Comparison of ENCODE assay signal across 20 cellular contexts in the genomic region with DNA sequence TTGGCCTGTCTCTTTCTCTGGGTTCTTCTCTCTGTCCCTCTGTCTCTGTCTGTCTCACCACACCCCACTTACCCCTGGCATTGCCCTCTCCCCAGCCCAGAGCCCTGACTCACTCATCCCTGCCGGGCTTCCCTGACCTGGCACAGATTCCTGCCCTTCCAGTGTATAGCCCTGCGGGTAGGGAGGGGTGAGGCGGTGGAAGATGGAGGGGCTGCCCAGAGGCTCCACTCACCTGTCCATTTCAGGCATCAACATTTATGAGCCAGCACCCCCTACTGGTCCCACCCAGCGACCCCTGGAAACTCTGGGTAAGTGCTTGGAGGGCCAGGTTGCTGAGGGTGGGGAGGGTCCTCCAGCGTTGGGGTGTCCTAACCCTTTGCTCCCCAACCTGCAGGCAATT. TPM values are rescaled to one million over a fixed set of nuclear protein-coding genes. Genes with fewer than 3 reads are reported as not detected.
DNase-seq lines count a peak whose midpoint lies in the region; ATAC-seq, FAIRE-seq and TF ChIP-seq lines count a peak whose summit lies in the region.
"Had no signal": no experiment of that assay in that cellular context is flagged by ENCODE, and none has a peak within 500 bp of the region (broad histone marks: within the 10 kb centered on the region; RNA-seq: fewer than 3 reads in every experiment).

No MANE protein-coding gene starts in this region.

- no peaks in the 10 kb centered on the region for H3K9me3 Mint-ChIP-seq in CD8-positive, alpha-beta memory T cell
- H3K9me3 Mint-ChIP-seq in H9 (no peaks in the 10 kb centered on the region; a peak in 1 of 5 replicates), mesothelial cell of epicardium (no peaks in the 10 kb centered on the region)
- H3K9me3 Mint-ChIP-seq: neural crest cell had no signal

- H3T11ph ChIP-seq in H9 (ENCODE audit: low read length): no peak overlapping the region

- peak; percentile 42 for TF ChIP-seq CTCF in H9 (conservative IDR thresholded peaks at IDR 0.05)
- TF ChIP-seq CTCF in K562 (IDR thresholded peaks at IDR 0.05 in 2 of 3, conservative IDR thresholded peaks at IDR 0.05 in 1 of 3; ENCODE audit: insufficient read depth in 2 of 3, low read depth in 1 of 3, low read length in 3 of 3): peak in 2 of 3 experiments; percentile 14 to 17; a peak in 1 of 6 replicates
- no peak for TF ChIP-seq CTCF in mesothelial cell of epicardium (IDR thresholded peaks at IDR 0.05; ENCODE audit: unreplicated experiment)
- TF ChIP-seq CTCF in Peyer's patch (IDR thresholded peaks at IDR 0.05): no peak

- no peak overlapping the region for H2BK12ac ChIP-seq in H9 (ENCODE audit: insufficient read length, low read depth, low read length)

- H3K18ac ChIP-seq in H9 (ENCODE audit: insufficient read length, low read depth, low read length): no peak overlapping the region

- H3K27me3 Mint-ChIP-seq in CD8-positive, alpha-beta memory T cell: peaks cover 51 to 77% of the 10 kb centered on the region in 2 donors
- peaks cover 78% of the 10 kb centered on the region for H3K27me3 Mint-ChIP-seq in H9 (ENCODE audit: low read depth)
- peaks cover 43% of the 10 kb centered on the region for H3K27me3 Mint-ChIP-seq in mesothelial cell of epicardium (ENCODE audit: low read depth)

- peaks cover 24 to 26% (median 24%) of the 10 kb centered on the region in 3 donors for H3K4me1 Mint-ChIP-seq in CD8-positive, alpha-beta memory T cell
- peaks cover 14 to 39% of the 10 kb centered on the region in 2 experiments for H3K4me1 Mint-ChIP-seq in H9
- H3K4me1 Mint-ChIP-seq in mesothelial cell of epicardium: peaks cover 30% of the 10 kb centered on the region

- H3K27me3 ChIP-seq in CD8-positive, alpha-beta memory T cell (ENCODE audit: insufficient read depth, low read length, poor library complexity, severe bottlenecking): peaks cover 34% of the 10 kb centered on the region
- peaks cover 7% of the 10 kb centered on the region; the same call in 1 of the 2 replicates for H3K27me3 ChIP-seq in H9 (ENCODE audit: insufficient read depth, low read length)
- peaks cover 3 to 27% of the 10 kb centered on the region in 2 experiments; a peak in 2 of 5 replicates for H3K27me3 ChIP-seq in K562 (ENCODE audit: control insufficient read depth in 2 of 2, insufficient read depth in 2 of 2, low read length in 2 of 2)
- H3K27me3 ChIP-seq in Peyer's patch: peaks cover 0 to 29% of the 10 kb centered on the region in 2 donors

- H3K9me3 ChIP-seq in CD8-positive, alpha-beta memory T cell (ENCODE audit: low read length): no peaks in the 10 kb centered on the region
- H3K9me3 ChIP-seq in H9 (ENCODE audit: control insufficient read depth, low read depth, low read length) (no peaks in the 10 kb centered on the region), K562 (replicated peaks; ENCODE audit: control insufficient read depth, insufficient read depth, low read depth, low read length) (no peaks in the 10 kb centered on the region), Peyer's patch (no peaks in the 10 kb centered on the region)
- H3K9me3 ChIP-seq: lower lobe of right lung, transverse colon had no signal

- no peak overlapping the region for H3K56ac ChIP-seq in H9 (ENCODE audit: insufficient read length, low read depth, low read length)

- no peak for DNase-seq in CD8-positive, alpha-beta memory T cell
- no peak for DNase-seq in H9
- DNase-seq in K562 (ENCODE audit: extremely low read depth in 1 of 4, low spot score in 3 of 4): no peak
- DNase-seq in mesothelial cell of epicardium (ENCODE audit: low spot score in 2 of 2, unreplicated experiment in 2 of 2): no peak
- DNase-seq in Peyer's patch: no peak
- DNase-seq: dorsolateral prefrontal cortex; foreskin melanocyte; GM23248; lower lobe of right lung; NCI-H1105; NCI-H2171 treated with DMSO at 0.1 percent for 48 hours; stimulated activated CD4-positive, alpha-beta T cell treated with anti-CD3 and anti-CD28 coated beads, Interleukin-4, amount 100 ng/mL, for 1 hour; transverse colon had no signal

- H2BK15ac ChIP-seq in H9 (ENCODE audit: low read depth, low read length): no peak overlapping the region

- no peaks in the 10 kb centered on the region for H3K36me3 ChIP-seq in CD8-positive, alpha-beta memory T cell (ENCODE audit: insufficient read depth, low read length)
- H3K36me3 ChIP-seq in K562 (ENCODE audit: control insufficient read depth, insufficient read depth, low read length) (no peaks in the 10 kb centered on the region), Peyer's patch (no peaks in the 10 kb centered on the region)
- H3K36me3 ChIP-seq: lower lobe of right lung, transverse colon had no signal

- no peak overlapping the region for H3K27ac ChIP-seq in CD8-positive, alpha-beta memory T cell (ENCODE audit: low read depth, low read length)
- H3K27ac ChIP-seq in H9 (ENCODE audit: insufficient read length, low read depth, low read length): no peak overlapping the region
- H3K27ac ChIP-seq in K562 (ENCODE audit: extremely low read depth, low read depth, low read length): no peak overlapping the region
- H3K27ac ChIP-seq in Peyer's patch: no peak overlapping the region
- H3K27ac ChIP-seq: dorsolateral prefrontal cortex, GM23248, lower lobe of right lung, transverse colon had no signal

- POLR2A ChIA-PET in CD8-positive, alpha-beta memory T cell (lab: Charles Lee): no interaction called here
- POLR2A ChIA-PET in K562 (lab: Yijun Ruan, JAX): interaction anchor here (0.6 kb wide), 1 partner anchor 363 kb away, joined by 4 read pairs; no protein-coding TSS in a partner anchor

- peaks cover 19% of the 10 kb centered on the region for H3K4me1 ChIP-seq in CD8-positive, alpha-beta memory T cell (ENCODE audit: insufficient read depth, low read length)
- H3K4me1 ChIP-seq in H9 (ENCODE audit: insufficient read depth, low read length) (no peaks in the 10 kb centered on the region), K562 (replicated peaks in 1 of 2; ENCODE audit: control insufficient read depth in 2 of 2, insufficient read depth in 2 of 2, low read length in 2 of 2) (peaks cover 5 to 53% of the 10 kb centered on the region in 2 experiments; a peak in 3 of 5 replicates), Peyer's patch (peaks cover 0 to 19% (median 0%) of the 10 kb centered on the region in 4 donors)

- no peak overlapping the region for H2BK120ac ChIP-seq in H9 (ENCODE audit: low read depth, low read length, poor library complexity, severe bottlenecking)

- no peak overlapping the region for H4K8ac ChIP-seq in H9 (replicated peaks; ENCODE audit: insufficient read length, low read depth, low read length)

- H4K20me1 ChIP-seq in H9 (ENCODE audit: control insufficient read depth, insufficient read depth, insufficient read length) (no peaks in the 10 kb centered on the region), K562 (replicated peaks; ENCODE audit: control insufficient read depth, insufficient read depth, low read length) (0 out of 2 replicates have a peak, but pooled peaks cover 4% of the 10 kb centered on the region)

- no peak overlapping the region for H2AFZ ChIP-seq in H9 (ENCODE audit: low read length)
- no peak overlapping the region for H2AFZ ChIP-seq in K562 (ENCODE audit: low read depth, low read length)
- H2AFZ ChIP-seq: GM23248 had no signal

- H3K4ac ChIP-seq in H9 (ENCODE audit: low read depth, low read length): no peak overlapping the region

- intact Hi-C loops in K562 (cut with micrococcal nuclease): no loop called here

- H3K4me2 ChIP-seq in H9 (ENCODE audit: insufficient read depth, insufficient read length, low read length) (no peak overlapping the region), K562 (ENCODE audit: insufficient read depth, low read length) (no peak overlapping the region)

- FAIRE-seq in K562 (lab: Jason Lieb, UNC): no peak
- FAIRE-seq: TTC549 had no signal

- H3K4me3 ChIP-seq in CD8-positive, alpha-beta memory T cell (ENCODE audit: low read length): no peak overlapping the region
- H3K4me3 ChIP-seq in K562 (no peak overlapping the region), Peyer's patch (no peak overlapping the region)
- H3K4me3 ChIP-seq: GM23248, lower lobe of right lung had no signal

- H3K79me2 ChIP-seq in H9 (ENCODE audit: insufficient read depth, low read length) (no peaks in the 10 kb centered on the region), K562 (ENCODE audit: control insufficient read depth, insufficient read depth, low read length) (no peaks in the 10 kb centered on the region)

- TF ChIP-seq POLR2A in K562 (conservative IDR thresholded peaks at IDR 0.05) (no peak), Peyer's patch (IDR thresholded peaks at IDR 0.05) (no peak)

- no peak overlapping the region for H3K23ac ChIP-seq in H9 (ENCODE audit: insufficient read length, low read depth, low read length)

- H3K9me1 ChIP-seq in K562 (ENCODE audit: control insufficient read depth, insufficient read depth, low read length): no peaks in the 10 kb centered on the region

- peak overlapping the region in 4 of 7 donors; percentile 18 to 68 (median 46) for H3K4me3 Mint-ChIP-seq in CD8-positive, alpha-beta memory T cell
- H3K4me3 Mint-ChIP-seq in H9 (peak overlapping the region; percentile 41 to 74; a peak in 4 of 5 replicates), mesothelial cell of epicardium (peak overlapping the region; percentile 54)
- H3K4me3 Mint-ChIP-seq: neural crest cell had no signal

- H3K27ac Mint-ChIP-seq in CD8-positive, alpha-beta memory T cell: no peak overlapping the region
- H3K27ac Mint-ChIP-seq in H9 (no peak overlapping the region), mesothelial cell of epicardium (no peak overlapping the region)

- in situ Hi-C loops in K562 (cut with MboI): loop anchor here (5.0 kb wide), 1 partner anchor 231 kb away; no protein-coding TSS in a partner anchor

- CTCF ChIA-PET in CD8-positive, alpha-beta memory T cell (lab: Charles Lee): no interaction called here
- CTCF ChIA-PET in K562 (lab: Yijun Ruan, JAX; ENCODE audit: low intra/inter-chr PET ratio): interaction anchor here (0.6 kb wide), 1 partner anchor 228 kb away, joined by 3 read pairs; no protein-coding TSS in a partner anchor

- WGBS in H9 (ENCODE audit: extremely low coverage, insufficient read length, low lambda C conversion rate): no CpG with 5 or more reads among the region's 5 CpGs
- 40% methylated on average over 5 of the region's 5 CpGs for WGBS in K562 (ENCODE audit: insufficient coverage, low coverage, missing lambda C conversion rate)

- BruUV-seq in K562 (replicated peaks; lab: Mats Ljungman, UMichigan): no TSS peak

- ATAC-seq in K562: no peak
- no peak for ATAC-seq in activated CD4-positive, CD25-positive, alpha-beta regulatory T cell treated with anti-CD3 and anti-CD28 coated beads, Interleukin-2, amount 50 U/mL, for 24 hours
- ATAC-seq in HG03196 (IDR thresholded peaks at IDR 0.05; ENCODE audit: unreplicated experiment): no peak
- ATAC-seq in HG02973 (IDR thresholded peaks at IDR 0.05; ENCODE audit: unreplicated experiment): no peak
- ATAC-seq: lower lobe of right lung had no signal

- H4K5ac ChIP-seq in H9 (ENCODE audit: insufficient read length, low read depth, low read length): no peak overlapping the region

- no peak for TF ChIP-seq EP300 in K562 (IDR thresholded peaks at IDR 0.05; ENCODE audit: low read length)

- no peak overlapping the region for H3K14ac ChIP-seq in H9 (ENCODE audit: insufficient read depth, low read length)

- peaks cover 0 to 4% (median 1%) of the 10 kb centered on the region in 3 donors for H3K36me3 Mint-ChIP-seq in CD8-positive, alpha-beta memory T cell
- no peaks in the 10 kb centered on the region for H3K36me3 Mint-ChIP-seq in H9 (ENCODE audit: insufficient read depth in 1 of 3, low read depth in 3 of 3)
- no peaks in the 10 kb centered on the region for H3K36me3 Mint-ChIP-seq in mesothelial cell of epicardium

- H2BK5ac ChIP-seq in H9 (ENCODE audit: insufficient read length, low read length): no peak overlapping the region

- H3K23me2 ChIP-seq in H9 (ENCODE audit: insufficient read length, low read depth, low read length, poor library complexity, severe bottlenecking): peaks cover 7% of the 10 kb centered on the region

- H2BK20ac ChIP-seq in H9 (ENCODE audit: low read depth, low read length, poor library complexity, severe bottlenecking): no peak overlapping the region

- no peak overlapping the region for H4K91ac ChIP-seq in H9 (ENCODE audit: insufficient read length, low read depth, low read length)

- no peak overlapping the region for H2AK5ac ChIP-seq in H9 (ENCODE audit: insufficient read length, low read length)

- peak in 1 of 2 experiments; percentile 33; a peak in 1 of 4 replicates for TF ChIP-seq RAD21 in K562 (CRISPR knock-in tag; conservative IDR thresholded peaks at IDR 0.05 in 1 of 2, IDR thresholded peaks at IDR 0.05 in 1 of 2)

- H3K79me1 ChIP-seq in H9 (ENCODE audit: insufficient read depth, low read depth, low read length, poor library complexity, severe bottlenecking): no peaks in the 10 kb centered on the region

- H3K9ac ChIP-seq in H9 (ENCODE audit: extremely low read depth, insufficient read length, low read length): no peak overlapping the region
- H3K9ac ChIP-seq in K562 (ENCODE audit: insufficient read depth in 1 of 2, low read depth in 2 of 2, low read length in 2 of 2): no peak overlapping the region
- H3K9ac ChIP-seq: GM23248 had no signal

RNA-seq across cellular contexts. Expression of a gene that starts 1.0 kb away (rescaled TPM):
- total RNA-seq in CD8-positive, alpha-beta memory T cell: not detected
- polyA plus RNA-seq in CD8-positive, alpha-beta memory T cell: not detected
- total RNA-seq in H9 (2021) (1.9 and 2.7 TPM in 2 replicates), K562 (2014; rRNA removed) (not detected in 2 replicates), K562 (2014; rRNA removed; fragmentation: Illumina TruSeq; extraction: Trizol) (not detected in 2 replicates), K562 (2015; rRNA removed; fragmentation: Illumina TruSeq; extraction: Trizol) (not detected in 2 replicates), K562 (2021) (0.11 TPM in 1 of 2 replicates, not detected in the other), mesothelial cell of epicardium (11.7 to 14.8 TPM (median 12.2 TPM) in 3 replicates), Peyer's patch (1 to 10 TPM in 1 of 4 donors, not detected in 3; 1.1 TPM)
- total RNA-seq in K562 (2011; cell fraction: chromatin; rRNA removed; ENCODE audit: low replicate concordance): not detected in 2 replicates
- not detected in 2 replicates for total RNA-seq in K562 (2011; cell fraction: nucleolus; rRNA removed)
- total RNA-seq in K562 (2011; cell fraction: nucleoplasm; rRNA removed): not detected in 2 replicates
- polyA plus RNA-seq in K562 (2011; rRNA removed) (0.08 TPM in 1 of 2 replicates, not detected in the other), K562 (2014; fragmentation: Illumina TruSeq; extraction: Trizol) (not detected in 2 replicates), K562 (2014; fragmentation: Nextera tagmentation; extraction: Ambion mirVana) (not detected), K562 (2014; rRNA removed) (0.05 and 0.34 TPM in 2 replicates)
- 0.06 and 0.07 TPM in 2 replicates for polyA plus RNA-seq in K562 (2011; cell fraction: cytosol; rRNA removed)
- not detected in 2 replicates for polyA plus RNA-seq in K562 (2011; cell fraction: nucleus; rRNA removed)
- polyA plus RNA-seq in K562 (2012): 0.07 TPM in 1 of 2 replicates, not detected in the other
- polyA minus RNA-seq in K562 (2011; rRNA and poly(A)+ RNA removed): not detected in 2 replicates
- not detected in 2 replicates for polyA minus RNA-seq in K562 (2011; cell fraction: cytosol; rRNA and poly(A)+ RNA removed)
- polyA minus RNA-seq in K562 (2011; cell fraction: nucleus; rRNA and poly(A)+ RNA removed): not detected in 2 replicates
- total RNA-seq: activated CD8-positive, alpha-beta memory T cell treated with anti-CD3 and anti-CD28 coated beads for 36 hours; GM23248; neural crest cell had no signal
- polyA plus RNA-seq: GM23248 had no signal

RNA-seq across cellular contexts. Expression of a gene that starts 6.3 kb away (rescaled TPM):
- total RNA-seq in CD8-positive, alpha-beta memory T cell: not detected
- not detected for polyA plus RNA-seq in CD8-positive, alpha-beta memory T cell
- total RNA-seq in H9 (2021) (not detected in 2 replicates), K562 (2014; rRNA removed) (not detected in 2 replicates), K562 (2014; rRNA removed; fragmentation: Illumina TruSeq; extraction: Trizol) (not detected in 2 replicates), K562 (2015; rRNA removed; fragmentation: Illumina TruSeq; extraction: Trizol) (not detected in 2 replicates), K562 (2021) (0.36 TPM in 1 of 2 replicates, not detected in the other), mesothelial cell of epicardium (not detected in 3 replicates), Peyer's patch (not detected)
- not detected in 2 replicates for total RNA-seq in K562 (2011; cell fraction: chromatin; rRNA removed; ENCODE audit: low replicate concordance)
- total RNA-seq in K562 (2011; cell fraction: nucleolus; rRNA removed): not detected in 2 replicates
- not detected in 2 replicates for total RNA-seq in K562 (2011; cell fraction: nucleoplasm; rRNA removed)
- polyA plus RNA-seq in K562 (2011; rRNA removed) (not detected in 2 replicates), K562 (2014; fragmentation: Illumina TruSeq; extraction: Trizol) (not detected in 2 replicates), K562 (2014; fragmentation: Nextera tagmentation; extraction: Ambion mirVana) (not detected), K562 (2014; rRNA removed) (not detected in 2 replicates)
- 0.13 TPM in 1 of 2 replicates, not detected in the other for polyA plus RNA-seq in K562 (2011; cell fraction: cytosol; rRNA removed)
- polyA plus RNA-seq in K562 (2011; cell fraction: nucleus; rRNA removed): not detected in 2 replicates
- 0.21 TPM in 1 of 2 replicates, not detected in the other for polyA plus RNA-seq in K562 (2012)
- not detected in 2 replicates for polyA minus RNA-seq in K562 (2011; rRNA and poly(A)+ RNA removed)
- not detected in 2 replicates for polyA minus RNA-seq in K562 (2011; cell fraction: cytosol; rRNA and poly(A)+ RNA removed)
- not detected in 2 replicates for polyA minus RNA-seq in K562 (2011; cell fraction: nucleus; rRNA and poly(A)+ RNA removed)
- total RNA-seq: activated CD8-positive, alpha-beta memory T cell treated with anti-CD3 and anti-CD28 coated beads for 36 hours; GM23248; lower lobe of right lung; neural crest cell; transverse colon had no signal
- polyA plus RNA-seq: BJ, GM23248 had no signal

RNA-seq across cellular contexts. Expression of a gene that starts 47.0 kb away (rescaled TPM):
- not detected for total RNA-seq in CD8-positive, alpha-beta memory T cell
- polyA plus RNA-seq in CD8-positive, alpha-beta memory T cell: not detected
- total RNA-seq in H9 (2021) (not detected in 2 replicates), K562 (2014; rRNA removed) (not detected in 2 replicates), K562 (2014; rRNA removed; fragmentation: Illumina TruSeq; extraction: Trizol) (not detected in 2 replicates), K562 (2015; rRNA removed; fragmentation: Illumina TruSeq; extraction: Trizol) (not detected in 2 replicates), K562 (2021) (not detected in 2 replicates), mesothelial cell of epicardium (not detected in 3 replicates), Peyer's patch (not detected)
- not detected in 2 replicates for total RNA-seq in K562 (2011; cell fraction: chromatin; rRNA removed; ENCODE audit: low replicate concordance)
- total RNA-seq in K562 (2011; cell fraction: nucleolus; rRNA removed): not detected in 2 replicates
- not detected in 2 replicates for total RNA-seq in K562 (2011; cell fraction: nucleoplasm; rRNA removed)
- polyA plus RNA-seq in K562 (2011; rRNA removed) (not detected in 2 replicates), K562 (2014; fragmentation: Illumina TruSeq; extraction: Trizol) (not detected in 2 replicates), K562 (2014; fragmentation: Nextera tagmentation; extraction: Ambion mirVana) (not detected), K562 (2014; rRNA removed) (not detected in 2 replicates)
- not detected in 2 replicates for polyA plus RNA-seq in K562 (2011; cell fraction: cytosol; rRNA removed)
- polyA plus RNA-seq in K562 (2011; cell fraction: nucleus; rRNA removed): not detected in 2 replicates
- polyA plus RNA-seq in K562 (2012): not detected in 2 replicates
- polyA minus RNA-seq in K562 (2011; rRNA and poly(A)+ RNA removed): not detected in 2 replicates
- polyA minus RNA-seq in K562 (2011; cell fraction: cytosol; rRNA and poly(A)+ RNA removed): not detected in 2 replicates
- polyA minus RNA-seq in K562 (2011; cell fraction: nucleus; rRNA and poly(A)+ RNA removed): not detected in 2 replicates
- total RNA-seq: activated CD8-positive, alpha-beta memory T cell treated with anti-CD3 and anti-CD28 coated beads for 36 hours; GM23248; lower lobe of right lung; neural crest cell; transverse colon had no signal
- polyA plus RNA-seq: BJ, GM23248 had no signal

RNA-seq across cellular contexts. Expression of a gene that starts 50.8 kb away (rescaled TPM):
- under 1 TPM in 1 of 2 experiments, not detected in 1; 0.31 TPM for total RNA-seq in CD8-positive, alpha-beta memory T cell
- polyA plus RNA-seq in CD8-positive, alpha-beta memory T cell: not detected
- not detected in 2 replicates for total RNA-seq in H9 (2021)
- not detected in 2 replicates for total RNA-seq in K562 (2011; cell fraction: chromatin; rRNA removed; ENCODE audit: low replicate concordance)
- not detected in 2 replicates for total RNA-seq in K562 (2011; cell fraction: nucleolus; rRNA removed)
- total RNA-seq in K562 (2011; cell fraction: nucleoplasm; rRNA removed): not detected in 2 replicates
- total RNA-seq in K562 (2014; rRNA removed): not detected in 2 replicates
- not detected in 2 replicates for total RNA-seq in K562 (2014; rRNA removed; fragmentation: Illumina TruSeq; extraction: Trizol)
- not detected in 2 replicates for total RNA-seq in K562 (2015; rRNA removed; fragmentation: Illumina TruSeq; extraction: Trizol)
- not detected in 2 replicates for total RNA-seq in K562 (2021)
- not detected in 2 replicates for polyA plus RNA-seq in K562 (2011; rRNA removed)
- not detected in 2 replicates for polyA plus RNA-seq in K562 (2011; cell fraction: cytosol; rRNA removed)
- polyA plus RNA-seq in K562 (2011; cell fraction: nucleus; rRNA removed): not detected in 2 replicates
- polyA plus RNA-seq in K562 (2012): not detected in 2 replicates
- not detected in 2 replicates for polyA plus RNA-seq in K562 (2014; fragmentation: Illumina TruSeq; extraction: Trizol)
- polyA plus RNA-seq in K562 (2014; fragmentation: Nextera tagmentation; extraction: Ambion mirVana): not detected
- not detected in 2 replicates for polyA plus RNA-seq in K562 (2014; rRNA removed)
- polyA minus RNA-seq in K562 (2011; rRNA and poly(A)+ RNA removed): not detected in 2 replicates
- not detected in 2 replicates for polyA minus RNA-seq in K562 (2011; cell fraction: cytosol; rRNA and poly(A)+ RNA removed)
- polyA minus RNA-seq in K562 (2011; cell fraction: nucleus; rRNA and poly(A)+ RNA removed): not detected in 2 replicates
- total RNA-seq in mesothelial cell of epicardium: 0.14 to 0.74 TPM (median 0.40 TPM) in 3 replicates
- not detected for total RNA-seq in Peyer's patch
- total RNA-seq: GM23248, lower lobe of right lung, neural crest cell, transverse colon had no signal
- polyA plus RNA-seq: BJ, GM23248 had no signal

Comparison
In these comparisons a context has a peak if more than half of its experiments do, and no peak if none do; other contexts are left out.
1. CTCF ChIP-seq: peak in H9 (single experiment) and K562 (2 of 3); none in mesothelial cell of epicardium (single experiment) and Peyer's patch (0 of 6).
2. Peak in every context shown above with its lines, with median percentiles within 50 percentile points of each other: H3K4me3 Mint-ChIP-seq.